ENCODE assay signal across 8 cellular contexts in the genomic region with DNA sequence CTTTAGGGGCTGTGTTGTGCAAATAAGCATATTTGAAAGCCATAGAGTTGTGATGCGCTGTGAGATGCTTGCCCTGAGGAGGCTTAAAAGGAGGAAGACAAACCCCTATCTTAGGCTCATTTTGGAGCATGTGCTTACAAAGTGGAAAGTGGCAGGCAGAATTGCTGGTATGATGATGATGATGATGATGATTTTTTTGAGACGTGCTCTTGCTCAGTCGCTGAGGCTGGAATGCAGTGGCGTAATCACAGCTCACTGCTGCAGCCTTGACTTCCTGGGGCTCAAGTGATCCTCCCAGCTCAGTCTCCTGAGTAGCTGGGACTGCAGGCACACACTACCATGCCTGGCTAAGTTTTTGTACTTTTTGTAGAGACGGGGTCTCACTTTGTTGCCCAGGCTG. TPM values are rescaled to one million over a fixed set of nuclear protein-coding genes. Genes with fewer than 3 reads are reported as not detected.
DNase-seq lines count a peak whose midpoint lies in the region; ATAC-seq, FAIRE-seq and TF ChIP-seq lines count a peak whose summit lies in the region.

No MANE protein-coding gene starts in this region.

- H3K9me3 ChIP-seq in astrocyte (ENCODE audit: insufficient read depth, low read depth, low read length) (no peaks in the 10 kb centered on the region), right lobe of liver (no peaks in the 10 kb centered on the region), uterus (no peaks in the 10 kb centered on the region)

- WGBS in right lobe of liver (ENCODE audit: insufficient coverage, low coverage, low lambda C conversion rate, missing lambda C conversion rate) = 44% methylated on average over 2 of the region's 5 CpGs

- POLR2A ChIA-PET in BJ (lab: Charles Lee) (no interaction called here), HEK293T (lab: Yijun Ruan, JAX) (interaction anchor here (1.3 kb wide), 1 partner anchor 9 kb away, joined by 5 read pairs; the partner anchor contains the start of gene FAXDC2)

- CTCF ChIA-PET in BJ (lab: Yijun Ruan, JAX) (interaction anchor here (0.9 kb wide), 1 partner anchor 12 kb away, joined by 4 read pairs; no protein-coding TSS in a partner anchor), HEK293T (lab: Yijun Ruan, JAX) (interaction anchor here (0.7 kb wide), 1 partner anchor 16 kb away, joined by 3 read pairs; no protein-coding TSS in a partner anchor)

- FAIRE-seq in astrocyte (lab: Jason Lieb, UNC) = no peak

- H3K79me2 ChIP-seq in astrocyte (ENCODE audit: insufficient read depth, low read length) = peaks cover 67% of the 10 kb centered on the region

- peaks cover 57% of the 10 kb centered on the region for H4K20me1 ChIP-seq in astrocyte (ENCODE audit: insufficient read depth, low read length)

- TF ChIP-seq POLR2A in right lobe of liver (IDR thresholded peaks at IDR 0.05) (no peak), uterus (IDR thresholded peaks at IDR 0.05) (no peak)

- peak overlapping the region; percentile 92 for H3K4me2 ChIP-seq in astrocyte (ENCODE audit: low read length)

- H3K4me3 ChIP-seq in BJ (ENCODE audit: low read depth, low read length) = peak overlapping the region; percentile 80
- H3K4me3 ChIP-seq in astrocyte (ENCODE audit: insufficient read depth, low read depth, low read length) = peak overlapping the region; percentile 94
- H3K4me3 ChIP-seq in right lobe of liver = peak overlapping the region in 2 of 3 donors; percentile 80 to 85
- H3K4me3 ChIP-seq in uterus = peak overlapping the region in 1 of 2 donors; percentile 90

- peaks cover under 1% of the 10 kb centered on the region for H3K36me3 Mint-ChIP-seq in astrocyte (ENCODE audit: low read depth, unreplicated experiment)

- peak overlapping the region; percentile 86 for H3K27ac Mint-ChIP-seq in astrocyte (ENCODE audit: unreplicated experiment)

- peaks cover 20% of the 10 kb centered on the region for H3K4me1 ChIP-seq in astrocyte (ENCODE audit: insufficient read depth, low read length)
- H3K4me1 ChIP-seq in right lobe of liver = peaks cover 0 to 35% (median 7%) of the 10 kb centered on the region in 4 donors
- peaks cover 4 to 5% of the 10 kb centered on the region in 2 donors for H3K4me1 ChIP-seq in uterus

- intact Hi-C loops in right lobe of liver (cut with DNase I) (no loop called here), uterus (cut with DNase I; ENCODE audit: low total_unique reads) (no loop called here)

- H3K9me3 Mint-ChIP-seq in astrocyte (ENCODE audit: unreplicated experiment) = no peaks in the 10 kb centered on the region

- H3K27ac ChIP-seq in astrocyte (ENCODE audit: low read depth, low read length) (peak overlapping the region; percentile 99), right lobe of liver (peak overlapping the region in 2 of 3 donors; percentile 97), uterus (peak overlapping the region; percentile 98)

- H3K9ac ChIP-seq in astrocyte (ENCODE audit: low read length) = peak overlapping the region; percentile 91

- DNase-seq in BJ (ENCODE audit: low read depth) (no peak), M059J (ENCODE audit: low read depth) (peak; percentile 22), astrocyte (ENCODE audit: low read depth) (peak; percentile 56), right lobe of liver (peak in 1 of 3 donors; percentile 35), uterus (no peak), HEK293T (ENCODE audit: extremely low spot score) (no peak), NCI-H2227 (lab: John Stamatoyannopoulos, UW; ENCODE audit: unreplicated experiment) (no peak), AG08395 (ENCODE audit: low spot score) (no peak)

- ATAC-seq in right lobe of liver = no peak

- H2AFZ ChIP-seq in astrocyte (ENCODE audit: low read depth, low read length) = no peak overlapping the region

- peaks cover 2% of the 10 kb centered on the region; the same call in 1 of the 2 replicates for H3K36me3 ChIP-seq in BJ (ENCODE audit: control insufficient read depth, insufficient read depth, low read length)
- H3K36me3 ChIP-seq in astrocyte (ENCODE audit: insufficient read depth, low read length) = peaks cover 5% of the 10 kb centered on the region
- H3K36me3 ChIP-seq in right lobe of liver = peaks cover 0 to 5% (median 0%) of the 10 kb centered on the region in 4 donors
- no peaks in the 10 kb centered on the region for H3K36me3 ChIP-seq in uterus

- H3K27me3 ChIP-seq in BJ (ENCODE audit: control insufficient read depth, insufficient read depth, low read length) (no peaks in the 10 kb centered on the region), astrocyte (ENCODE audit: insufficient read depth, low read length) (no peaks in the 10 kb centered on the region), right lobe of liver (no peaks in the 10 kb centered on the region), uterus (no peaks in the 10 kb centered on the region)

- TF ChIP-seq CTCF in BJ (IDR thresholded peaks at IDR 0.05; ENCODE audit: insufficient read depth, low read depth, low read length) (no peak), astrocyte (IDR thresholded peaks at IDR 0.05; ENCODE audit: insufficient read depth, low read depth, low read length) (no peak), right lobe of liver (IDR thresholded peaks at IDR 0.05) (no peak), uterus (IDR thresholded peaks at IDR 0.05) (no peak)

- H3K4me1 Mint-ChIP-seq in astrocyte (ENCODE audit: low read depth, unreplicated experiment) = peaks cover 23% of the 10 kb centered on the region

- H3K4me3 Mint-ChIP-seq in astrocyte (ENCODE audit: unreplicated experiment) = peak overlapping the region; percentile 94

- no peaks in the 10 kb centered on the region for H3K27me3 Mint-ChIP-seq in astrocyte (ENCODE audit: low read depth, unreplicated experiment)

TF ChIP-seq in HEK293T, 16 proteins besides CTCF, POLR2A, EP300 and RAD21:
- TF ChIP-seq ZNF384 (IDR thresholded peaks at IDR 0.05) = no peak
- TF ChIP-seq FOXM1 (IDR thresholded peaks at IDR 0.05; ENCODE audit: borderline replicate concordance) = no peak
- TF ChIP-seq FOXA1 (IDR thresholded peaks at IDR 0.05) = no peak
- TF ChIP-seq SP1 (IDR thresholded peaks at IDR 0.05) = no peak
- TF ChIP-seq, protein P1, sequence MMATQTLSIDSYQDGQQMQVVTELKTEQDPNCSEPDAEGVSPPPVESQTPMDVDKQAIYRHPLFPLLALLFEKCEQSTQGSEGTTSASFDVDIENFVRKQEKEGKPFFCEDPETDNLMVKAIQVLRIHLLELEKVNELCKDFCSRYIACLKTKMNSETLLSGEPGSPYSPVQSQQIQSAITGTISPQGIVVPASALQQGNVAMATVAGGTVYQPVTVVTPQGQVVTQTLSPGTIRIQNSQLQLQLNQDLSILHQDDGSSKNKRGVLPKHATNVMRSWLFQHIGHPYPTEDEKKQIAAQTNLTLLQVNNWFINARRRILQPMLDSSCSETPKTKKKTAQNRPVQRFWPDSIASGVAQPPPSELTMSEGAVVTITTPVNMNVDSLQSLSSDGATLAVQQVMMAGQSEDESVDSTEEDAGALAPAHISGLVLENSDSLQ (IDR thresholded peaks at IDR 0.05) = no peak
- no peak for TF ChIP-seq TARDBP (IDR thresholded peaks at IDR 0.05)
- no peak for TF ChIP-seq FOXK2 (IDR thresholded peaks at IDR 0.05)
- no peak for TF ChIP-seq ELF4 (IDR thresholded peaks at IDR 0.05)
- TF ChIP-seq CTBP1 (IDR thresholded peaks at IDR 0.05; ENCODE audit: borderline replicate concordance) = no peak
- no peak for TF ChIP-seq BHLHE40 (IDR thresholded peaks at IDR 0.05; ENCODE audit: borderline replicate concordance)

RNA-seq across cellular contexts. Expression of gene CNOT8, which starts 1.7 kb away (rescaled TPM):
- polyA plus RNA-seq in BJ (2011; rRNA removed) = 38.8 and 49.4 TPM in 2 replicates
- 19.8 and 26.6 TPM in 2 replicates for polyA minus RNA-seq in BJ (2011; rRNA and poly(A)+ RNA removed)
- total RNA-seq in M059J (2014; rRNA removed; shearing (Covaris generic)) = 49.8 and 69.7 TPM in 2 replicates
- total RNA-seq in astrocyte = 40.1 and 45.6 TPM in 2 replicates
- 10 to 100 TPM; 12.4 to 19.6 (median 16.5) TPM for total RNA-seq in right lobe of liver
- 10 to 100 TPM; 32.0 to 96.2 (median 54.2) TPM for total RNA-seq in uterus

RNA-seq across cellular contexts. Expression of gene FAXDC2, which starts 9.7 kb away (rescaled TPM):
- polyA plus RNA-seq in BJ (2011; rRNA removed) = 10.7 and 13.6 TPM in 2 replicates
- polyA minus RNA-seq in BJ (2011; rRNA and poly(A)+ RNA removed) = 7.8 and 10.3 TPM in 2 replicates
- 3.4 and 5.5 TPM in 2 replicates for total RNA-seq in M059J (2014; rRNA removed; shearing (Covaris generic))
- total RNA-seq in astrocyte = 3.6 and 3.7 TPM in 2 replicates
- total RNA-seq in right lobe of liver = 10 to 100 TPM; 27.3 to 98.1 (median 53.2) TPM
- total RNA-seq in uterus = 100 to 1,000 TPM in 1 of 4 donors, 10 to 100 TPM in 3; 25.8 to 126 (median 29.1) TPM

Comparison
In these comparisons a context has a peak if more than half of its experiments do, and no peak if none do; other contexts are left out.
1. DNase-seq: peak in M059J (single experiment) and astrocyte (single experiment); none in BJ (single experiment), uterus (0 of 2), HEK293T (single experiment), NCI-H2227 (single experiment) and AG08395 (single experiment).
2. Peak in every context shown above with its lines, with median percentiles within 50 percentile points of each other: H3K27ac ChIP-seq.